Comparison of ENCODE assay signal across 28 cellular contexts in genomic region chr6:93182933-93183479, GRCh38.
"Had no signal": no experiment of that assay in that cellular context is flagged by ENCODE, and none has a peak within 500 bp of the region (broad histone marks: within the 10 kb centered on the region; RNA-seq: fewer than 3 reads in every experiment).

No MANE protein-coding gene starts in this region.

- H3K9me3 Mint-ChIP-seq: activated CD4-positive, alpha-beta memory T cell treated with anti-CD3 and anti-CD28 coated beads for 36 hours; activated CD4-positive, alpha-beta T cell treated with anti-CD3 and anti-CD28 coated beads, Interleukin-2, amount 10 ng/mL, durations not matched to agents 7 days and 5 days; activated T-helper 17 cell treated with anti-CD3 and anti-CD28 coated beads, Interleukin-2, amount 50 U/mL, for 72 hours had no signal

- H3K9me3 ChIP-seq: breast epithelium had no signal

- H3K4me2 ChIP-seq: KMS-11 had no signal

- H3K27me3 Mint-ChIP-seq: activated CD4-positive, alpha-beta memory T cell treated with anti-CD3 and anti-CD28 coated beads for 36 hours; activated CD4-positive, alpha-beta T cell treated with anti-CD3 and anti-CD28 coated beads, Interleukin-2, amount 10 ng/mL, durations not matched to agents 7 days and 5 days; activated naive CD8-positive, alpha-beta T cell treated with anti-CD3 and anti-CD28 coated beads for 36 hours; activated T-helper 17 cell treated with anti-CD3 and anti-CD28 coated beads, Interleukin-2, amount 50 U/mL, for 72 hours; T-cell had no signal

- FAIRE-seq: TTC549 had no signal

- H3K4me1 ChIP-seq: breast epithelium had no signal

- H3K4me1 Mint-ChIP-seq: activated CD4-positive, alpha-beta T cell treated with anti-CD3 and anti-CD28 coated beads, Interleukin-2, amount 10 ng/mL, durations not matched to agents 7 days and 5 days; activated naive CD8-positive, alpha-beta T cell treated with anti-CD3 and anti-CD28 coated beads for 36 hours; activated T-helper 17 cell treated with anti-CD3 and anti-CD28 coated beads, Interleukin-2, amount 50 U/mL, for 72 hours had no signal

- H3K36me3 Mint-ChIP-seq: activated CD4-positive, alpha-beta memory T cell treated with anti-CD3 and anti-CD28 coated beads for 36 hours; activated naive CD8-positive, alpha-beta T cell treated with anti-CD3 and anti-CD28 coated beads for 36 hours; T-cell had no signal

- H3K27me3 ChIP-seq: breast epithelium had no signal

- H3K27ac ChIP-seq: breast epithelium, KMS-11, SK-N-MC had no signal

- H3K36me3 ChIP-seq: breast epithelium had no signal

- H3K4me3 Mint-ChIP-seq: activated CD4-positive, alpha-beta memory T cell treated with anti-CD3 and anti-CD28 coated beads for 36 hours; activated CD4-positive, alpha-beta T cell treated with anti-CD3 and anti-CD28 coated beads, Interleukin-2, amount 10 ng/mL, durations not matched to agents 7 days and 5 days; activated naive CD4-positive, alpha-beta T cell treated with anti-CD3 and anti-CD28 coated beads for 36 hours; activated naive CD8-positive, alpha-beta T cell treated with anti-CD3 and anti-CD28 coated beads for 36 hours; activated T-helper 17 cell treated with anti-CD3 and anti-CD28 coated beads, Interleukin-2, amount 50 U/mL, for 72 hours; T-cell had no signal

- DNase-seq: activated CD4-positive, alpha-beta memory T cell treated with anti-CD3 and anti-CD28 coated beads for 36 hours; activated CD4-positive, alpha-beta T cell treated with anti-CD3 and anti-CD28 coated beads, Interleukin-2, amount 10 ng/mL, durations not matched to agents 7 days and 5 days; activated CD4-positive, CD25-positive, alpha-beta regulatory T cell; activated CD8-positive, alpha-beta memory T cell treated with anti-CD3 and anti-CD28 coated beads for 24 hours; activated gamma-delta T cell; activated naive CD4-positive, alpha-beta T cell treated with anti-CD3 and anti-CD28 coated beads for 36 hours; activated naive CD8-positive, alpha-beta T cell treated with anti-CD3 and anti-CD28 coated beads for 36 hours; activated T-cell treated with anti-CD3 and anti-CD28 coated beads, Interleukin-2, amount 50 U/mL, for 48 hours; aorta; central memory CD4-positive, alpha-beta T cell; MV-4-11; NCI-H1092 treated with DMSO at 0.1 percent for 48 hours; NCI-H1417 treated with DMSO at 0.1 percent for 48 hours; NCI-H1694; NCI-H2029; NCI-H2107; NCI-H510A treated with DMSO at 0.1 percent for 48 hours; RPMI8226; T-cell; T-helper 2 cell; T1000 had no signal

- ATAC-seq: activated T-helper 17 cell treated with anti-CD3 and anti-CD28 coated beads, Interleukin-2, amount 50 U/mL, for 72 hours; Panc1; Right ventricle myocardium inferior; T-cell had no signal

- H3K9ac ChIP-seq: KMS-11 had no signal

- H3K4me3 ChIP-seq: breast epithelium, SK-N-MC had no signal

- H3K27ac Mint-ChIP-seq: activated CD4-positive, alpha-beta memory T cell treated with anti-CD3 and anti-CD28 coated beads for 36 hours; activated CD4-positive, alpha-beta T cell treated with anti-CD3 and anti-CD28 coated beads, Interleukin-2, amount 10 ng/mL, durations not matched to agents 7 days and 5 days; activated naive CD4-positive, alpha-beta T cell treated with anti-CD3 and anti-CD28 coated beads for 36 hours; activated naive CD8-positive, alpha-beta T cell treated with anti-CD3 and anti-CD28 coated beads for 36 hours; activated T-helper 17 cell treated with anti-CD3 and anti-CD28 coated beads, Interleukin-2, amount 50 U/mL, for 72 hours; T-cell had no signal
